In genomic region chr14:22589096-22589839, GRCh38 we compare ENCODE assay signal across 8 cellular contexts.
DNase-seq lines count a peak whose midpoint lies in the region; ATAC-seq and TF ChIP-seq lines count a peak whose summit lies in the region.

TSS of gene DAD1 (minus strand) at chr14:22589224. CDS start at chr14:22589157, 67 bp downstream.

- H3K27me3 ChIP-seq in GM06990 (replicated peaks; ENCODE audit: control insufficient read depth, insufficient read depth, low read length): no peaks in the 10 kb centered on the region

- H3K36me3 ChIP-seq in GM06990 (ENCODE audit: control insufficient read depth, insufficient read depth, low read length): no peaks in the 10 kb centered on the region

- no peaks in the 10 kb centered on the region for H3K9me3 Mint-ChIP-seq in activated naive CD4-positive, alpha-beta T cell treated with anti-CD3 and anti-CD28 coated beads, Interleukin-2, amount 50 U/mL, for 24 hours

- peaks cover 17% of the 10 kb centered on the region for H3K36me3 Mint-ChIP-seq in activated naive CD4-positive, alpha-beta T cell treated with anti-CD3 and anti-CD28 coated beads, Interleukin-2, amount 50 U/mL, for 24 hours

- DNase-seq in GM06990 (ENCODE audit: extremely low read depth, insufficient read length) (peak; percentile 100), NCI-H1092 (lab: John Stamatoyannopoulos, UW) (peak; percentile 99), germinal center (ENCODE audit: low spot score) (peak; percentile 100), non-pigmented ciliary epithelial cell (ENCODE audit: low read depth) (peak; percentile 99), superior temporal gyrus (ENCODE audit: extremely low spot score) (peak; percentile 100)

- no peak for TF ChIP-seq CTCF in GM06990 (IDR thresholded peaks at IDR 0.05; ENCODE audit: insufficient read depth, low read length, poor library complexity, severe bottlenecking)

- H3K4me3 Mint-ChIP-seq in activated naive CD4-positive, alpha-beta T cell treated with anti-CD3 and anti-CD28 coated beads, Interleukin-2, amount 50 U/mL, for 24 hours: peak within 1 kb of the TSS; percentile 95

- peak; percentile 86 for ATAC-seq in HG02588 (IDR thresholded peaks at IDR 0.05; ENCODE audit: unreplicated experiment)
- peak; percentile 97 for ATAC-seq in SK-N-SH treated with all-trans-retinoic acid at 6 μM for 48 hours

- no peaks in the 10 kb centered on the region for H3K27me3 Mint-ChIP-seq in activated naive CD4-positive, alpha-beta T cell treated with anti-CD3 and anti-CD28 coated beads, Interleukin-2, amount 50 U/mL, for 24 hours

- H3K4me3 ChIP-seq in GM06990 (replicated peaks; ENCODE audit: low read depth, low read length): peak within 1 kb of the TSS; percentile 87

- peaks cover 68% of the 10 kb centered on the region for H3K4me1 Mint-ChIP-seq in activated naive CD4-positive, alpha-beta T cell treated with anti-CD3 and anti-CD28 coated beads, Interleukin-2, amount 50 U/mL, for 24 hours

- peak within 1 kb of the TSS; percentile 98 for H3K27ac Mint-ChIP-seq in activated naive CD4-positive, alpha-beta T cell treated with anti-CD3 and anti-CD28 coated beads, Interleukin-2, amount 50 U/mL, for 24 hours

TF ChIP-seq in SK-N-SH treated with all-trans-retinoic acid at 6 μM for 48 hours, 23 proteins besides CTCF, POLR2A, EP300 and RAD21:
- TF ChIP-seq ARNTL (CRISPR knock-in tag; IDR thresholded peaks at IDR 0.05; ENCODE audit: borderline replicate concordance, low read depth) (no peak), ZNF70 (CRISPR knock-in tag; IDR thresholded peaks at IDR 0.05) (no peak)
- TF ChIP-seq, protein P1, sequence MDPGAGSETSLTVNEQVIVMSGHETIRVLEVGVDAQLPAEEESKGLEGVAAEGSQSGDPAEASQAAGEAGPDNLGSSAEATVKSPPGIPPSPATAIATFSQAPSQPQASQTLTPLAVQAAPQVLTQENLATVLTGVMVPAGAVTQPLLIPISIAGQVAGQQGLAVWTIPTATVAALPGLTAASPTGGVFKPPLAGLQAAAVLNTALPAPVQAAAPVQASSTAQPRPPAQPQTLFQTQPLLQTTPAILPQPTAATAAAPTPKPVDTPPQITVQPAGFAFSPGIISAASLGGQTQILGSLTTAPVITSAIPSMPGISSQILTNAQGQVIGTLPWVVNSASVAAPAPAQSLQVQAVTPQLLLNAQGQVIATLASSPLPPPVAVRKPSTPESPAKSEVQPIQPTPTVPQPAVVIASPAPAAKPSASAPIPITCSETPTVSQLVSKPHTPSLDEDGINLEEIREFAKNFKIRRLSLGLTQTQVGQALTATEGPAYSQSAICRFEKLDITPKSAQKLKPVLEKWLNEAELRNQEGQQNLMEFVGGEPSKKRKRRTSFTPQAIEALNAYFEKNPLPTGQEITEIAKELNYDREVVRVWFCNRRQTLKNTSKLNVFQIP (CRISPR knock-in tag; IDR thresholded peaks at IDR 0.05; ENCODE audit: borderline replicate concordance, low read depth): no peak

Comparison
In these comparisons a context has a peak if more than half of its experiments do, and no peak if none do; other contexts are left out.
1. Peak in every context shown above with its lines: DNase-seq, ATAC-seq and H3K4me3 ChIP-seq.